8 cellular contexts compared by ENCODE assay signal in the genomic region with DNA sequence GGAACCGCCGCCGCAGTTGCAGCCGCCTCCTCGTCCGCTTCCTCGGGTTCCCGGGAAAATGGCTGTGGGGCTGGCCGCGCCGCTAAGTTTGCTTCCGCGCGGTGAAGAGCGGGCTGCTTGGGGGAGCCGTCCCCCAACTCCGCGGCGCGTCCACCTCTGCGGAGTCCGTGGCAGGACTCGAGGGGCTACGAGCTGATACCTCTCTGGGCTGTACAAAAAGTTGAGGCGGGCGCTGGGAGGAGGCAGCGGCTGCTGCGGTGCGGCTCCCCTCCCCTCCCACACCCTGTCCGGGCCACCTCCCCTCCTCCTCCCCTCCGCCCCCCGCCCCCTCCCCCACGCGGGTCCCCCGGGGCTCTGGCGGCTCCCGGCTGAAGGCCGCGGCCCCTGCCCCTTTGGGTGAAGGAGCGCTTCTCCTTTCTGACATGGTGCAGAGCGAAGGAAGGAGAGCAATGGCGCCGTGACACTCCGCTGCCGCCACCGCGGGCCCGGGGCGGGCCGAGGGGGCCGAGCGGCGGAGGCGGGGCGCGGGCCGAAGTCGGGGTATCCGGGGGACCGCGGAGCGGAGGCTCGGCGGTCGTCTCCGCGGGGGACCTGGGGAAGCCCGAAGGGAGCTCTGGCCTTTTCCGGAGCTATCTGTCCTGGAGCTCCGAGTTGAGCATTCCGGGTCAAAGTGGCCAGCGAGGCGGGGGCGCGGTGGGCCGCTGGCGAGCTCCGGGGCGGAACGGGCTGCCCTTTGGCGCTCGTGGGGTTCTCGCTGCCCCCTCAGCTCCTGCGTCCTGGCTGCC. TPM values are rescaled to one million over a fixed set of nuclear protein-coding genes. Genes with fewer than 3 reads are reported as not detected.
DNase-seq lines count a peak whose midpoint lies in the region; ATAC-seq and TF ChIP-seq lines count a peak whose summit lies in the region.

No MANE protein-coding gene starts in this region.

- H3K4me2 ChIP-seq in OCI-LY1 (ENCODE audit: low read length), result peak overlapping the region; percentile 71

- peaks cover 54% of the 10 kb centered on the region for H3K79me2 ChIP-seq in OCI-LY1 (ENCODE audit: insufficient read depth, low read length)

- H3K27me3 ChIP-seq in OCI-LY1 (ENCODE audit: insufficient read depth, low read length) (no peaks in the 10 kb centered on the region), neuron (ENCODE audit: insufficient read depth, low read length) (no peaks in the 10 kb centered on the region)

- ATAC-seq in GM21447 (IDR thresholded peaks at IDR 0.05; ENCODE audit: unreplicated experiment), result peak; percentile 7
- ATAC-seq in HG02870 (IDR thresholded peaks at IDR 0.05; ENCODE audit: unreplicated experiment), result no peak

- H3K27ac ChIP-seq in OCI-LY1 (ENCODE audit: low read depth, low read length, poor library complexity, severe bottlenecking), result peak overlapping the region; percentile 69

- H3F3A ChIP-seq in OCI-LY1 (ENCODE audit: insufficient read depth, low read length), result no peaks in the 10 kb centered on the region

- H3K36me3 ChIP-seq in OCI-LY1 (ENCODE audit: insufficient read depth, low read length) (peaks cover 39% of the 10 kb centered on the region), neuron (ENCODE audit: insufficient read depth, low read length) (peaks cover 28% of the 10 kb centered on the region)

- no peak overlapping the region for H2AFZ ChIP-seq in OCI-LY1 (ENCODE audit: low read length)
- peak overlapping the region; percentile 35 for H2AFZ ChIP-seq in neuron (ENCODE audit: low read depth, low read length)

- H3K9ac ChIP-seq in OCI-LY1 (ENCODE audit: low read length), result peak overlapping the region; percentile 70

- H3K4me1 ChIP-seq in OCI-LY1 (ENCODE audit: insufficient read depth, low read length, severe bottlenecking) (peaks cover 27% of the 10 kb centered on the region), neuron (ENCODE audit: insufficient read depth, low read length) (peaks cover 19% of the 10 kb centered on the region)

- H3K9me3 ChIP-seq in OCI-LY1 (ENCODE audit: low read length), result no peaks in the 10 kb centered on the region
- no peaks in the 10 kb centered on the region for H3K9me3 ChIP-seq in neuron (ENCODE audit: low read length)

- H3K4me3 ChIP-seq in OCI-LY1 (ENCODE audit: low read depth, low read length, poor library complexity, severe bottlenecking), result peak overlapping the region; percentile 98
- H3K4me3 ChIP-seq in neuron (ENCODE audit: low read length), result peak overlapping the region; percentile 67

- no peak for TF ChIP-seq CTCF in OCI-LY1 (IDR thresholded peaks at IDR 0.05; ENCODE audit: low read length)

- no peaks in the 10 kb centered on the region for H3K9me2 ChIP-seq in OCI-LY1 (ENCODE audit: low read depth, low read length)

- DNase-seq in C1 segment of cervical spinal cord (lab: John Stamatoyannopoulos, UW) (peak in 11 of 14 donors; percentile 9 to 73 (median 62)), activated gamma-delta T cell treated with Interleukin-2 at 50 U/mL for 16 hours (peak; percentile 26), globus pallidus (ENCODE audit: low spot score) (peak; percentile 50), ureter (ENCODE audit: low spot score) (peak; percentile 53)

- no peaks in the 10 kb centered on the region for H4K20me1 ChIP-seq in OCI-LY1 (ENCODE audit: insufficient read depth, low read length)

RNA-seq across cellular contexts. Expression of gene ARID4A, which starts 0.7 kb away (rescaled TPM):
- 33.9 TPM for total RNA-seq in ureter

RNA-seq across cellular contexts. Expression of gene PSMA3, which starts 54.4 kb away (rescaled TPM):
- total RNA-seq in ureter, result 185 TPM
